Comparison of ENCODE assay signal across 11 cellular contexts in the genomic region with DNA sequence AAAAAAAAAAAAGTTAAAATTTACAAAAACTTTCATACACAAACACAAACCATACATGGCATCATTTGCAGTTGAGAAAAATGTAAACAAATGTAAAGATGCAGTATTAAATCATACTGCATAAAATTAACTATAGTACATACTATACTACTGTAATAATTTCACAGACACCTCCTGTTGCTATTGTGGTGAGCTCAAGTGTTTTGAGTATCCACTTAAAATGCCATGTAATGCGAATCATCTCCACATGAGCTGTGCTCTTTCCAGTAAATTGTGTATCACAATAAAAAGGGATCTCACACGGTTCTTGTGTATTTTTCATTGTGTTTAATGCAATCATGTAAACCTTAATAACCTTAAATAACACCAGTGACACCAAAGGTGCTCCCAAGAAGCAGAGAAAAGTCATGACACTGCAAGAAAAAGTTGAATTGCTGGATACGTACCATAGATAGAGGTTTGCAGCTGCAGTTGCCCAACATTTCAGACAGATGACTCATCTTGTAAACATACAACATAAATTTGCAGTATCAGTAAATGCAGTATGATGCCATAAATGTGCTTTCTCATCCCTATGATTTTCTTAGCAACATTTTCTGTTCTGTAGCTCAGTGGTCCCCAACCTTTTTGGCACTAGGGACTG.
A peak's percentile ranks its signal among the peaks of the same experiment; 100 is the strongest.
DNase-seq lines count a peak whose midpoint lies in the region; ATAC-seq lines count a peak whose summit lies in the region.
"Had no signal": no experiment of that assay in that cellular context is flagged by ENCODE, and none has a peak within 500 bp of the region (broad histone marks: within the 10 kb centered on the region; RNA-seq: fewer than 3 reads in every experiment).

No MANE protein-coding gene starts in this region.

- peak; percentile 28 for DNase-seq in Caki2 (ENCODE audit: low read depth)
- DNase-seq in M059J (ENCODE audit: low read depth): peak; percentile 26
- peak; percentile 94 for DNase-seq in amniotic epithelial cell (ENCODE audit: low read depth)
- peak; percentile 29 for DNase-seq in kidney tubule cell (ENCODE audit: low spot score)
- DNase-seq in NCI-H2171 (lab: John Stamatoyannopoulos, UW): no peak
- no peak for DNase-seq in left lobe of liver (ENCODE audit: low spot score)
- no peak for DNase-seq in activated CD8-positive, alpha-beta memory T cell treated with anti-CD3 and anti-CD28 coated beads, Interleukin-2, amount 50 U/mL, for 4 hours
- DNase-seq in cerebellar cortex (ENCODE audit: low spot score): no peak
- DNase-seq: DND-41; NK-92 treated with Interleukin-12 subunit alpha and Interleukin-12 subunit beta, amount 100 ng/mL, for 24 hours had no signal

- ATAC-seq in left lobe of liver: no peak
- ATAC-seq: stimulated activated effector memory CD8-positive, alpha-beta T cell treated with anti-CD3 and anti-CD28 coated beads, Interleukin-12 subunit alpha, Interleukin-12 subunit beta, amount 100 ng/mL, for 72 hours had no signal

- in situ Hi-C loops in Caki2 (cut with HindIII; ENCODE audit: low pct_unique_long_range_greater_than_20kb, low sequenced_read_pairs): no loop called here

Comparison
In these comparisons a context has a peak if more than half of its experiments do, and no peak if none do; other contexts are left out.
1. DNase-seq: peak in Caki2 (single experiment), M059J (single experiment), amniotic epithelial cell (single experiment) and kidney tubule cell (single experiment); none in NCI-H2171 (single experiment), left lobe of liver (single experiment), activated CD8-positive, alpha-beta memory T cell treated with anti-CD3 and anti-CD28 coated beads, Interleukin-2, amount 50 U/mL, for 4 hours (single experiment) and cerebellar cortex (single experiment).